ENCODE assay signal across 8 cellular contexts in genomic region chr3:119257654-119258410, GRCh38. TPM values are rescaled to one million over a fixed set of nuclear protein-coding genes. Genes with fewer than 3 reads are reported as not detected.
DNase-seq lines count a peak whose midpoint lies in the region; ATAC-seq and TF ChIP-seq lines count a peak whose summit lies in the region.

No MANE protein-coding gene starts in this region.

- peak overlapping the region; percentile 45 for H2AFZ ChIP-seq in GM23248

- WGBS in GM23248 (ENCODE audit: low coverage in 1 of 2, low lambda C conversion rate in 2 of 2, missing lambda C conversion rate in 2 of 2), 2 experiments = 79 to 81% methylated on average over 8 of the region's 8 CpGs
- WGBS in heart left ventricle, 4 donors = 71 to 81% (median 77%) methylated on average over 8 of the region's 8 CpGs

- H3K27me3 ChIP-seq in GM23248 (replicated peaks; ENCODE audit: insufficient read depth) (no peaks in the 10 kb centered on the region), heart left ventricle (no peaks in the 10 kb centered on the region)

- TF ChIP-seq POLR2A in heart left ventricle (IDR thresholded peaks at IDR 0.05) = no peak

- no peaks in the 10 kb centered on the region for H3K9me2 ChIP-seq in GM23248 (ENCODE audit: insufficient read depth)

- H3K9me3 ChIP-seq in GM23248 (ENCODE audit: low read depth) (no peaks in the 10 kb centered on the region), heart left ventricle (no peaks in the 10 kb centered on the region)

- H3K4me2 ChIP-seq in GM23248 (ENCODE audit: unreplicated experiment) = no peak overlapping the region

- DNase-seq in CD1c-positive myeloid dendritic cell (ENCODE audit: extremely low spot score) (peak; percentile 29), GM23248 (peak; percentile 3), NAMALWA (ENCODE audit: low spot score) (peak; percentile 29), heart left ventricle (peak in 1 of 5 donors; percentile 30), cerebellar nuclear complex (lab: John Stamatoyannopoulos, UW) (no peak), NCI-H1417 treated with DMSO at 0.1 percent for 48 hours (lab: John Stamatoyannopoulos, UW) (no peak), NCI-H526 treated with DMSO at 0.1 percent for 48 hours (lab: John Stamatoyannopoulos, UW) (no peak)

- H3K36me3 ChIP-seq in GM23248 (ENCODE audit: low read depth) (no peaks in the 10 kb centered on the region), heart left ventricle (no peaks in the 10 kb centered on the region)

- no peaks in the 10 kb centered on the region for H3F3A ChIP-seq in GM23248 (ENCODE audit: insufficient read depth)

- no peak for TF ChIP-seq CTCF in heart left ventricle (IDR thresholded peaks at IDR 0.05)

- in situ Hi-C loops in GM23248 (cut with MboI) = no loop called here

- H3K4me1 ChIP-seq in GM23248 (ENCODE audit: insufficient read depth) (no peaks in the 10 kb centered on the region), heart left ventricle (peaks cover 0 to 17% (median 0%) of the 10 kb centered on the region in 12 donors)

- ATAC-seq in heart left ventricle = peak; percentile 82 to 94 (median 89)
- no peak for ATAC-seq in GM19463 (IDR thresholded peaks at IDR 0.05; ENCODE audit: unreplicated experiment)

- H3K79me2 ChIP-seq in GM23248 (ENCODE audit: insufficient read depth) = no peaks in the 10 kb centered on the region

- H3K27ac ChIP-seq in GM23248 (no peak overlapping the region), heart left ventricle (peak overlapping the region in 7 of 12 donors; percentile 2 to 47 (median 16))

- intact Hi-C loops in heart left ventricle (cut with DNase I) = no loop called here

- H3K9ac ChIP-seq in GM23248 = no peak overlapping the region

- H4K20me1 ChIP-seq in GM23248 (ENCODE audit: insufficient read depth) = no peaks in the 10 kb centered on the region

- H3K4me3 ChIP-seq in GM23248 (no peak overlapping the region), heart left ventricle (peak overlapping the region in 1 of 12 donors; percentile 26)

RNA-seq across cellular contexts. Expression of gene B4GALT4, which starts 17.2 kb away (rescaled TPM):
- 55.6 and 56.0 TPM in 2 replicates for total RNA-seq in GM23248 (2014; rRNA removed; shearing (Covaris generic))
- polyA plus RNA-seq in GM23248 (2016; fragmentation: Nextera tagmentation; extraction: Ambion mirVana) (64.0 and 67.9 TPM in 2 replicates), heart left ventricle (10 to 100 TPM; 13.0 to 14.0 TPM)
- 10 to 100 TPM in 6 of 9 donors, 1 to 10 TPM in 3; 8.1 to 15.9 (median 10.6) TPM for total RNA-seq in heart left ventricle

RNA-seq across cellular contexts. Expression of gene ARHGAP31, which starts 36.4 kb away (rescaled TPM):
- total RNA-seq in GM23248 (2014; rRNA removed; shearing (Covaris generic)) = 14.0 and 15.3 TPM in 2 replicates
- polyA plus RNA-seq in GM23248 (2016; fragmentation: Nextera tagmentation; extraction: Ambion mirVana) (8.1 and 8.5 TPM in 2 replicates), heart left ventricle (10 to 100 TPM; 10.4 to 28.6 TPM)
- 10 to 100 TPM; 29.8 to 79.1 (median 37.8) TPM for total RNA-seq in heart left ventricle

Comparison
In these comparisons a context has a peak if more than half of its experiments do, and no peak if none do; other contexts are left out.
1. DNase-seq: peak in CD1c-positive myeloid dendritic cell (single experiment), GM23248 (single experiment) and NAMALWA (single experiment); none in cerebellar nuclear complex (0 of 2), NCI-H1417 treated with DMSO at 0.1 percent for 48 hours (single experiment) and NCI-H526 treated with DMSO at 0.1 percent for 48 hours (single experiment).